In the genomic region with DNA sequence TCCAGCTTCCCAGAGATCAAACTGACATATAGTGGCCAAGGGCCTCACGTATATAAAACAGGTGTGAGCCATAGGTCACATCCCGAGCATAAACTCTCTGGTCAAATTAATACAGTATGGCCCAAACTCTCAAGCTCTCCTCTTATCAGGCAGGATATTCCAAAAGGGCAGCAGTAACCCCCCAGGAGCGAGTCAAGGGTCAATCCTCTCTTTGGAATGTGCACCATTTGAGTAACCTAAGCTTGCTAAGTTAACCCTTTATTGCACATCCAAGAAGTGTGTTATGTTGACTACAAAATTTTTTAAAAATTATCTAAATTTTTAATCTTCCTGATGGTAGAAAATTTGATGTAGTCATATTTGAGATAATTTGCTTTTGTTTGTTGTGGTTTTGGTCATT, we compare ENCODE assay signal across 21 cellular contexts. TPM values are rescaled to one million over a fixed set of nuclear protein-coding genes. Genes with fewer than 3 reads are reported as not detected.
DNase-seq lines count a peak whose midpoint lies in the region; ATAC-seq, FAIRE-seq and TF ChIP-seq lines count a peak whose summit lies in the region.
"Had no signal": no experiment of that assay in that cellular context is flagged by ENCODE, and none has a peak within 500 bp of the region (broad histone marks: within the 10 kb centered on the region; RNA-seq: fewer than 3 reads in every experiment).

No MANE protein-coding gene starts in this region.

- H4K5ac ChIP-seq in H1 (ENCODE audit: insufficient read length, low read depth, low read length) (no peak overlapping the region), mesendoderm (ENCODE audit: low read length) (no peak overlapping the region)

- H2AFZ ChIP-seq in HepG2 (ENCODE audit: low read length) (no peak overlapping the region), H1 (ENCODE audit: low read length) (no peak overlapping the region), mammary epithelial cell (ENCODE audit: low read depth, low read length) (no peak overlapping the region)

- peak in 1 of 2 experiments; percentile 70; a peak in 1 of 4 replicates for TF ChIP-seq EP300 in HepG2 (IDR thresholded peaks at IDR 0.05; ENCODE audit: low read depth in 2 of 2, low read length in 2 of 2)
- TF ChIP-seq EP300 in HepG2 (CRISPR knock-in tag; IDR thresholded peaks at IDR 0.05; ENCODE audit: borderline replicate concordance) = no peak
- TF ChIP-seq EP300 in H1 (IDR thresholded peaks at IDR 0.05; ENCODE audit: borderline replicate concordance in 1 of 2, low read depth in 2 of 2, low read length in 2 of 2) = no peak

- peaks cover 40% of the 10 kb centered on the region for H3K4me1 ChIP-seq in HepG2 (ENCODE audit: insufficient read depth, low read length)
- peaks cover 0 to 4% (median 0%) of the 10 kb centered on the region in 4 donors for H3K4me1 ChIP-seq in right lobe of liver
- H3K4me1 ChIP-seq in H1 (replicated peaks in 1 of 4; ENCODE audit: control insufficient read depth in 3 of 4, insufficient read depth in 4 of 4, low read length in 3 of 4) = peaks cover 0 to 10% (median 6%) of the 10 kb centered on the region in 4 experiments; a peak in 4 of 7 replicates
- H3K4me1 ChIP-seq in mesendoderm (ENCODE audit: control insufficient read depth, low read depth, low read length) = peaks cover 4% of the 10 kb centered on the region
- no peaks in the 10 kb centered on the region for H3K4me1 ChIP-seq in mammary epithelial cell (ENCODE audit: insufficient read depth, low read length)
- H3K4me1 ChIP-seq in heart left ventricle = peaks cover 0 to 4% (median 0%) of the 10 kb centered on the region in 12 donors

- POLR2A ChIA-PET in HepG2 (lab: Yijun Ruan, JAX) = no interaction called here
- POLR2A ChIA-PET in H1 (lab: Charles Lee; ENCODE audit: partially characterized antibody) = interaction anchor here (0.6 to 0.9 kb wide), 3 partner anchors 286 to 888 kb away, joined by 3 to 4 read pairs (median 4); no protein-coding TSS in a partner anchor

- H3K79me1 ChIP-seq in H1 (ENCODE audit: low read depth, low read length) (no peaks in the 10 kb centered on the region), mesendoderm (ENCODE audit: low read length) (no peaks in the 10 kb centered on the region)

- H3K9me3 ChIP-seq in HepG2 (ENCODE audit: low read length) (no peaks in the 10 kb centered on the region), right lobe of liver (no peaks in the 10 kb centered on the region), H1 (ENCODE audit: insufficient read depth in 2 of 2, low read depth in 1 of 2, low read length in 1 of 2) (peaks cover 0 to 1% of the 10 kb centered on the region in 2 experiments; a peak in 1 of 4 replicates), mammary epithelial cell (replicated peaks; ENCODE audit: insufficient read depth, low read length) (no peaks in the 10 kb centered on the region), heart left ventricle (no peaks in the 10 kb centered on the region)
- H3K9me3 ChIP-seq: A549 had no signal

- peak; percentile 52 for DNase-seq in HepG2 (ENCODE audit: low spot score)
- no peak for DNase-seq in right lobe of liver
- DNase-seq in H1 (ENCODE audit: low read depth in 1 of 2, low spot score in 2 of 2) = no peak
- peak; percentile 52 for DNase-seq in mesendoderm
- DNase-seq in activated CD8-positive, alpha-beta memory T cell treated with anti-CD3 and anti-CD28 coated beads, Interleukin-2, amount 50 U/mL, for 48 hours = no peak
- no peak for DNase-seq in mammary epithelial cell
- no peak for DNase-seq in heart left ventricle
- DNase-seq: AML-193; CD4-positive, alpha-beta T cell; DMS153; DMS79; GDM1; HFFc6; KG1 had no signal

- peak overlapping the region; percentile 13 for H4K91ac ChIP-seq in H1 (replicated peaks; ENCODE audit: insufficient read length, low read length)

- H3K56ac ChIP-seq in H1 (replicated peaks; ENCODE audit: insufficient read length, low read depth, low read length) (no peak overlapping the region), mesendoderm (ENCODE audit: low read length) (peak overlapping the region; percentile 3)

- intact Hi-C loops in HepG2 (cut with micrococcal nuclease; ENCODE audit: unreplicated experiment) = no loop called here
- intact Hi-C loops in right lobe of liver (cut with DNase I) = no loop called here
- intact Hi-C loops in mammary epithelial cell (cut with micrococcal nuclease) = no loop called here
- intact Hi-C loops in heart left ventricle (cut with DNase I) = no loop called here

- H3K18ac ChIP-seq in H1 (ENCODE audit: extremely low read depth, low read length) = no peak overlapping the region
- H3K18ac ChIP-seq in mesendoderm (ENCODE audit: low read length) = peak overlapping the region; percentile 16

- H3K4me2 ChIP-seq in HepG2 (ENCODE audit: low read depth, low read length) = peak overlapping the region; percentile 16; the same call in 1 of the 2 replicates
- H3K4me2 ChIP-seq in H1 (ENCODE audit: insufficient read depth in 1 of 2, low read depth in 2 of 2, low read length in 2 of 2) = no peak overlapping the region
- H3K4me2 ChIP-seq in mesendoderm (ENCODE audit: low read length) = no peak overlapping the region
- H3K4me2 ChIP-seq in mammary epithelial cell (ENCODE audit: insufficient read depth, low read depth, low read length) = no peak overlapping the region
- H3K4me2 ChIP-seq: A549 had no signal

- H2BK12ac ChIP-seq in H1 (ENCODE audit: low read depth, low read length) = peak overlapping the region; percentile 45

- H3K36me3 ChIP-seq in HepG2 (replicated peaks in 1 of 2; ENCODE audit: control insufficient read depth in 1 of 2, insufficient read depth in 2 of 2, low read length in 2 of 2) (no peaks in the 10 kb centered on the region), right lobe of liver (no peaks in the 10 kb centered on the region), H1 (ENCODE audit: control insufficient read depth in 2 of 4, insufficient read depth in 4 of 4, low read length in 3 of 4) (no peaks in the 10 kb centered on the region), mesendoderm (ENCODE audit: control insufficient read depth, insufficient read depth, low read length) (no peaks in the 10 kb centered on the region), mammary epithelial cell (ENCODE audit: insufficient read depth, low read length) (no peaks in the 10 kb centered on the region), heart left ventricle (no peaks in the 10 kb centered on the region)

- dilution Hi-C loops in mammary epithelial cell (cut with HindIII; ENCODE audit: low sequenced_read_pairs) = no loop called here

- peaks cover 3% of the 10 kb centered on the region; the same call in 1 of the 2 replicates for H3K23me2 ChIP-seq in H1 (ENCODE audit: low read depth, low read length)

- H2BK5ac ChIP-seq in H1 (ENCODE audit: low read depth, low read length) (peak overlapping the region; percentile 63; the same call in 1 of the 2 replicates), mesendoderm (ENCODE audit: low read length) (no peak overlapping the region)

- H3K27ac ChIP-seq in HepG2 (ENCODE audit: extremely low read length, insufficient read depth, low read length) = peak overlapping the region; percentile 57
- no peak overlapping the region for H3K27ac ChIP-seq in right lobe of liver
- no peak overlapping the region for H3K27ac ChIP-seq in H1 (ENCODE audit: low read depth, low read length)
- H3K27ac ChIP-seq in mesendoderm (ENCODE audit: low read depth, low read length) = no peak overlapping the region
- no peak overlapping the region for H3K27ac ChIP-seq in mammary epithelial cell (ENCODE audit: insufficient read depth, low read depth, low read length)
- H3K27ac ChIP-seq in heart left ventricle = no peak overlapping the region
- H3K27ac ChIP-seq: 22Rv1, A549, C4-2B, HL-60 had no signal

- BruUV-seq in HepG2 (replicated peaks; lab: Mats Ljungman, UMichigan) (no TSS peak), mammary epithelial cell (replicated peaks; lab: Mats Ljungman, UMichigan) (no TSS peak)

- H3K23ac ChIP-seq in H1 (ENCODE audit: insufficient read length) = no peak overlapping the region
- no peak overlapping the region for H3K23ac ChIP-seq in mesendoderm (ENCODE audit: low read length)

- no peak overlapping the region for H3K14ac ChIP-seq in H1 (ENCODE audit: insufficient read length)

- TF ChIP-seq POLR2A in HepG2 (IDR thresholded peaks at IDR 0.05; ENCODE audit: insufficient read depth in 1 of 2, low read depth in 2 of 2, low read length in 2 of 2) = no peak
- no peak for TF ChIP-seq POLR2A in right lobe of liver (IDR thresholded peaks at IDR 0.05)
- no peak for TF ChIP-seq POLR2A in H1 (IDR thresholded peaks at IDR 0.05; ENCODE audit: control extremely low read depth in 1 of 2, low read depth in 2 of 2, low read length in 2 of 2)
- TF ChIP-seq POLR2A in heart left ventricle (IDR thresholded peaks at IDR 0.05) = no peak

- H2AK5ac ChIP-seq in H1 (ENCODE audit: low read depth, low read length) = no peak overlapping the region
- H2AK5ac ChIP-seq in mesendoderm (ENCODE audit: low read length) = no peak overlapping the region

- H3K79me2 ChIP-seq in HepG2 (ENCODE audit: insufficient read depth, low read length) (peaks cover 15% of the 10 kb centered on the region), H1 (ENCODE audit: control insufficient read depth in 1 of 2, insufficient read depth in 2 of 2, low read length in 2 of 2) (peaks cover 2 to 5% of the 10 kb centered on the region in 2 experiments; a peak in 2 of 4 replicates), mesendoderm (ENCODE audit: control insufficient read depth, insufficient read depth, low read length) (peaks cover 4% of the 10 kb centered on the region), mammary epithelial cell (ENCODE audit: insufficient read depth, low read length) (peaks cover 1% of the 10 kb centered on the region)

- ATAC-seq in HepG2 = peak; percentile 3; the same call in 2 of the 3 replicates
- ATAC-seq in right lobe of liver = no peak
- no peak for ATAC-seq in GM18861 (IDR thresholded peaks at IDR 0.05; ENCODE audit: unreplicated experiment)
- ATAC-seq in heart left ventricle = no peak
- ATAC-seq: A549, HCT116 had no signal

- H3K4me3 ChIP-seq in HepG2 (replicated peaks in 1 of 3; ENCODE audit: insufficient read depth in 1 of 3, low read depth in 2 of 3, low read length in 3 of 3) (no peak overlapping the region), right lobe of liver (no peak overlapping the region), H1 (ENCODE audit: extremely low read depth in 1 of 4, insufficient read depth in 2 of 4, low read depth in 3 of 4, low read length in 4 of 4) (no peak overlapping the region), mesendoderm (ENCODE audit: low read length) (no peak overlapping the region), mammary epithelial cell (replicated peaks in 1 of 3; ENCODE audit: insufficient read depth in 1 of 3, low read depth in 2 of 3, low read length in 3 of 3) (no peak overlapping the region), heart left ventricle (no peak overlapping the region)
- H3K4me3 ChIP-seq: A549 had no signal

- peak overlapping the region; percentile 59 for H2BK120ac ChIP-seq in H1 (replicated peaks; ENCODE audit: low read depth, low read length)
- no peak overlapping the region for H2BK120ac ChIP-seq in mesendoderm (ENCODE audit: low read depth, low read length)

- H4K8ac ChIP-seq in H1 (ENCODE audit: extremely low read depth, insufficient read depth, low read length) (no peak overlapping the region), mesendoderm (ENCODE audit: low read depth, low read length) (no peak overlapping the region)

- FAIRE-seq in HepG2 (lab: Jason Lieb, UNC) = peak; percentile 80
- FAIRE-seq in H1 (lab: Jason Lieb, UNC) = no peak
- FAIRE-seq: A549, H54 had no signal

- CTCF ChIA-PET in HepG2 (lab: Yijun Ruan, JAX; ENCODE audit: low intra/inter-chr PET ratio, low total read pairs) (no interaction called here), H1 (lab: Charles Lee; ENCODE audit: partially characterized antibody) (interaction anchor here (0.6 to 0.8 kb wide), 2 partner anchors 255 to 288 kb away, joined by 3 to 4 read pairs; no protein-coding TSS in a partner anchor), mammary epithelial cell (lab: Charles Lee; ENCODE audit: low non-redundant PET) (no interaction called here)

- H3K4ac ChIP-seq in H1 (replicated peaks; ENCODE audit: insufficient read length, low read depth, low read length) = peak overlapping the region; percentile 46
- no peak overlapping the region for H3K4ac ChIP-seq in mesendoderm (ENCODE audit: low read depth, low read length)

- H2BK15ac ChIP-seq in H1 (ENCODE audit: low read length) (peak overlapping the region; percentile 74; the same call in 1 of the 2 replicates), mesendoderm (replicated peaks; ENCODE audit: low read depth) (no peak overlapping the region)

- peak overlapping the region; percentile 100 for H2BK20ac ChIP-seq in H1 (ENCODE audit: low read length)

- TF ChIP-seq CTCF in HepG2 (CRISPR knock-in tag; IDR thresholded peaks at IDR 0.05) = no peak
- no peak for TF ChIP-seq CTCF in right lobe of liver (IDR thresholded peaks at IDR 0.05)
- TF ChIP-seq CTCF in H1 (IDR thresholded peaks at IDR 0.05; ENCODE audit: control extremely low read depth in 1 of 3, insufficient read depth in 1 of 3, low read depth in 1 of 3, low read length in 3 of 3) = no peak
- TF ChIP-seq CTCF in mammary epithelial cell (conservative IDR thresholded peaks at IDR 0.05 in 1 of 2, IDR thresholded peaks at IDR 0.05 in 1 of 2; ENCODE audit: extremely low read depth in 1 of 2, insufficient read depth in 1 of 2, low read depth in 1 of 2, low read length in 2 of 2) = no peak
- TF ChIP-seq CTCF in heart left ventricle (IDR thresholded peaks at IDR 0.05) = no peak

- TF ChIP-seq RAD21 in HepG2 (CRISPR knock-in tag; IDR thresholded peaks at IDR 0.05) = no peak
- TF ChIP-seq RAD21 in H1 (IDR thresholded peaks at IDR 0.05 in 1 of 2, conservative IDR thresholded peaks at IDR 0.05 in 1 of 2; ENCODE audit: low read depth in 2 of 2, low read length in 2 of 2) = no peak

- H3K9ac ChIP-seq in HepG2 (ENCODE audit: insufficient read depth, low read depth, low read length) (no peak overlapping the region), H1 (replicated peaks in 1 of 4; ENCODE audit: extremely low read depth in 1 of 4, low read depth in 3 of 4, low read length in 3 of 4) (no peak overlapping the region), mesendoderm (ENCODE audit: low read length) (no peak overlapping the region), mammary epithelial cell (ENCODE audit: insufficient read depth, low read length) (no peak overlapping the region)

- H4K20me1 ChIP-seq in HepG2 (ENCODE audit: insufficient read depth, low read length) = no peaks in the 10 kb centered on the region
- no peaks in the 10 kb centered on the region for H4K20me1 ChIP-seq in H1 (replicated peaks in 1 of 2; ENCODE audit: control insufficient read depth in 1 of 2, insufficient read depth in 2 of 2, low read length in 2 of 2)
- no peaks in the 10 kb centered on the region for H4K20me1 ChIP-seq in mammary epithelial cell (ENCODE audit: insufficient read depth, low read length)

- H3K27me3 ChIP-seq in HepG2 (ENCODE audit: control insufficient read depth in 1 of 2, insufficient read depth in 2 of 2, low read length in 2 of 2) (no peaks in the 10 kb centered on the region), right lobe of liver (no peaks in the 10 kb centered on the region), H1 (replicated peaks in 1 of 4; ENCODE audit: control insufficient read depth in 3 of 4, extremely low read depth in 1 of 4, insufficient read depth in 3 of 4, low read length in 3 of 4) (no peaks in the 10 kb centered on the region), mesendoderm (ENCODE audit: insufficient read depth, low read length, poor library complexity) (no peaks in the 10 kb centered on the region), mammary epithelial cell (ENCODE audit: insufficient read depth, low read length) (no peaks in the 10 kb centered on the region), heart left ventricle (no peaks in the 10 kb centered on the region)

- in situ Hi-C loops in HepG2 (cut with HindIII; ENCODE audit: extremely low pct_ligation_motif_present, low pct_unique_long_range_greater_than_20kb) = no loop called here
- in situ Hi-C loops in mammary epithelial cell (cut with MboI; ENCODE audit: low sequenced_read_pairs in 2 of 2) = no loop called here

- 36% methylated on average over 3 of the region's 3 CpGs for WGBS in HepG2 (ENCODE audit: low lambda C conversion rate)
- 36% methylated on average over 3 of the region's 3 CpGs for WGBS in right lobe of liver (ENCODE audit: insufficient coverage, low coverage, low lambda C conversion rate, missing lambda C conversion rate)
- 66% methylated on average over 3 of the region's 3 CpGs; no CpG with 5 or more reads in 1 of the 2 experiments for WGBS in H1 (ENCODE audit: extremely low coverage in 1 of 2, insufficient coverage in 1 of 2, insufficient read length in 1 of 2, insufficient replicate concordance in 2 of 2, low coverage in 1 of 2, low lambda C conversion rate in 2 of 2, missing lambda C conversion rate in 1 of 2), 2 experiments
- WGBS in mesendoderm (ENCODE audit: extremely low coverage, insufficient coverage, low lambda C conversion rate) = no CpG with 5 or more reads among the region's 3 CpGs
- 54% methylated on average over 3 of the region's 3 CpGs for WGBS in mammary epithelial cell (ENCODE audit: low coverage, missing lambda C conversion rate)
- 76 to 85% (median 80%) methylated on average over 3 of the region's 3 CpGs for WGBS in heart left ventricle, 4 donors

RNA-seq across cellular contexts. Expression of gene TRIM24, which starts 4.5 kb away (rescaled TPM):
- 106 and 118 TPM in 2 replicates for total RNA-seq in HepG2 (2016; rRNA removed; fragmentation: Illumina TruSeq; extraction: Trizol)
- 122 and 139 TPM in 2 replicates for total RNA-seq in HepG2 (2016; cell fraction: cytosol; rRNA removed; fragmentation: Illumina TruSeq; extraction: Trizol; ENCODE audit: low read depth)
- 99.4 and 119 TPM in 2 replicates for total RNA-seq in HepG2 (2016; cell fraction: insoluble cytoplasmic fraction; rRNA removed; fragmentation: Illumina TruSeq; extraction: Trizol)
- 66.5 and 76.0 TPM in 2 replicates for total RNA-seq in HepG2 (2016; cell fraction: membrane; rRNA removed; fragmentation: Illumina TruSeq; extraction: Trizol)
- total RNA-seq in HepG2 (2016; cell fraction: nucleus; rRNA removed; fragmentation: Illumina TruSeq; extraction: Trizol) = 103 and 118 TPM in 2 replicates
- polyA plus RNA-seq in HepG2 (2011; rRNA removed) = 70.3 and 100 TPM in 2 replicates
- 34.7 and 45.8 TPM in 2 replicates for polyA plus RNA-seq in HepG2 (2011; cell fraction: cytosol; rRNA removed)
- 47.7 and 50.1 TPM in 2 replicates for polyA plus RNA-seq in HepG2 (2011; cell fraction: nucleus; rRNA removed)
- 45.5 and 53.7 TPM in 2 replicates for polyA plus RNA-seq in HepG2 (2012)
- 3.2 and 3.5 TPM in 2 replicates for polyA plus RNA-seq in HepG2 (2016; cell fraction: cytosol; fragmentation: Illumina TruSeq; extraction: Trizol; ENCODE audit: low read depth)
- 140 and 150 TPM in 2 replicates for polyA plus RNA-seq in HepG2 (2016; cell fraction: insoluble cytoplasmic fraction; fragmentation: Illumina TruSeq; extraction: Trizol; ENCODE audit: low read depth)
- polyA plus RNA-seq in HepG2 (2016; cell fraction: membrane; fragmentation: Illumina TruSeq; extraction: Trizol; ENCODE audit: low read depth) = 12.3 and 15.0 TPM in 2 replicates
- 118 and 128 TPM in 2 replicates for polyA plus RNA-seq in HepG2 (2016; cell fraction: nucleus; fragmentation: Illumina TruSeq; extraction: Trizol; ENCODE audit: insufficient read depth, low read depth)
- polyA minus RNA-seq in HepG2 (2011; rRNA and poly(A)+ RNA removed; ENCODE audit: low replicate concordance) = 19.6 and 88.1 TPM in 2 replicates
- 86.8 and 89.8 TPM in 2 replicates for polyA minus RNA-seq in HepG2 (2011; cell fraction: cytosol; rRNA and poly(A)+ RNA removed)
- polyA minus RNA-seq in HepG2 (2011; cell fraction: nucleus; rRNA and poly(A)+ RNA removed) = 194 and 209 TPM in 2 replicates
- total RNA-seq in right lobe of liver = 10 to 100 TPM; 14.5 to 18.9 (median 16.5) TPM
- 146 and 149 TPM in 2 replicates for total RNA-seq in H1 (2021; fragmentation: NEBNext Ultra II Directional; extraction: Animal tissue kit (Norgen Biotek cat#: 25700))
- 50.4 and 67.6 TPM in 2 replicates for polyA plus RNA-seq in H1 (2011; rRNA removed)
- polyA plus RNA-seq in H1 (2011; cell fraction: cytosol; rRNA removed) = 76.4 TPM
- polyA plus RNA-seq in H1 (2011; cell fraction: nucleus; rRNA removed) = 67.0 TPM
- 66.2 to 90.3 TPM (median 78.6 TPM) in 4 replicates for polyA plus RNA-seq in H1 (2012, experiment 1 of 2)
- polyA plus RNA-seq in H1 (2012, experiment 2 of 2) = 5.6 TPM
- 87.4 TPM for polyA plus RNA-seq in H1 (2013, experiment 1 of 2)
- polyA plus RNA-seq in H1 (2013, experiment 2 of 2) = 86.9 TPM
- 147 and 171 TPM in 2 replicates for polyA minus RNA-seq in H1 (2011; rRNA and poly(A)+ RNA removed)
- polyA minus RNA-seq in H1 (2011; cell fraction: cytosol; rRNA and poly(A)+ RNA removed) = 117 TPM
- polyA minus RNA-seq in H1 (2011; cell fraction: nucleus; rRNA and poly(A)+ RNA removed) = 216 TPM
- polyA plus RNA-seq in mesendoderm (2013, experiment 1 of 2) = 66.2 TPM
- polyA plus RNA-seq in mesendoderm (2013, experiment 2 of 2) = 67.2 TPM
- total RNA-seq in mammary epithelial cell = 10 to 100 TPM; 11.2 to 12.6 TPM
- polyA plus RNA-seq in mammary epithelial cell = 7.0 TPM
- polyA minus RNA-seq in mammary epithelial cell = 25.5 TPM
- total RNA-seq in heart left ventricle = 10 to 100 TPM; 14.8 to 27.2 (median 17.5) TPM
- 10 to 100 TPM in 1 of 2 donors, 1 to 10 TPM in 1; 9.0 to 11.5 TPM for polyA plus RNA-seq in heart left ventricle

Comparison
In these comparisons a context has a peak if more than half of its experiments do, and no peak if none do; other contexts are left out.
1. DNase-seq: peak in HepG2 (single experiment) and mesendoderm (single experiment); none in right lobe of liver (0 of 3), H1 (0 of 2), activated CD8-positive, alpha-beta memory T cell treated with anti-CD3 and anti-CD28 coated beads, Interleukin-2, amount 50 U/mL, for 48 hours (single experiment), mammary epithelial cell (single experiment) and heart left ventricle (0 of 5).